ENCODE assay signal across 1 cellular context in the genomic region with DNA sequence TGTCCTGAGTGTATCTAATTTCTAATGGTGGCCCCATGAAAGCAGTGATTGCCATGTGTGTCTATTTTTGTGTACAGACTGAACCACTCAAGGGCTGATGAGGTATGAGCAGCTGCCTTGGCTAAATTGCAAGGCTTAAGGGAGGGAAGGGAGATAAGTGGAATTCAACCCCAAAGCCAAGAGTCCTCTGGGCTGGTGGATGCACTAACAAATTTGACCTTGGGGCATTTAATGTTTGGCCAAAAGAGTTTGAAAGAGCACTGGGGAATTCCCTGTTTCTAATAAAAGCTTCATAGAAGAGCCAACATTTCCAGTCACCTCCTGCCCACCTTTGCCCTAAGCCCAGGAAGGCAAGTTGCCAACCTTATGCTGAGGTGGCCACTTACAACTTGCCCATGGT.
TF ChIP-seq lines count a peak whose summit lies in the region.

No MANE protein-coding gene starts in this region.

TF ChIP-seq in SK-N-SH, 30 proteins besides CTCF, POLR2A, EP300 and RAD21 (continued from another document):
- TF ChIP-seq CHD2 (IDR thresholded peaks at IDR 0.05; ENCODE audit: low read length, partially characterized antibody): no peak
- no peak for TF ChIP-seq NRF1 (IDR thresholded peaks at IDR 0.05; ENCODE audit: low read depth, low read length)
- TF ChIP-seq, protein P1, sequence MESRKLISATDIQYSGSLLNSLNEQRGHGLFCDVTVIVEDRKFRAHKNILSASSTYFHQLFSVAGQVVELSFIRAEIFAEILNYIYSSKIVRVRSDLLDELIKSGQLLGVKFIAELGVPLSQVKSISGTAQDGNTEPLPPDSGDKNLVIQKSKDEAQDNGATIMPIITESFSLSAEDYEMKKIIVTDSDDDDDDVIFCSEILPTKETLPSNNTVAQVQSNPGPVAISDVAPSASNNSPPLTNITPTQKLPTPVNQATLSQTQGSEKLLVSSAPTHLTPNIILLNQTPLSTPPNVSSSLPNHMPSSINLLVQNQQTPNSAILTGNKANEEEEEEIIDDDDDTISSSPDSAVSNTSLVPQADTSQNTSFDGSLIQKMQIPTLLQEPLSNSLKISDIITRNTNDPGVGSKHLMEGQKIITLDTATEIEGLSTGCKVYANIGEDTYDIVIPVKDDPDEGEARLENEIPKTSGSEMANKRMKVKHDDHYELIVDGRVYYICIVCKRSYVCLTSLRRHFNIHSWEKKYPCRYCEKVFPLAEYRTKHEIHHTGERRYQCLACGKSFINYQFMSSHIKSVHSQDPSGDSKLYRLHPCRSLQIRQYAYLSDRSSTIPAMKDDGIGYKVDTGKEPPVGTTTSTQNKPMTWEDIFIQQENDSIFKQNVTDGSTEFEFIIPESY (IDR thresholded peaks at IDR 0.05; ENCODE audit: borderline replicate concordance, low read depth): no peak
- no peak for TF ChIP-seq MXI1 (IDR thresholded peaks at IDR 0.05; ENCODE audit: low read depth, low read length)
- no peak for TF ChIP-seq SIN3A (IDR thresholded peaks at IDR 0.05; ENCODE audit: borderline replicate concordance, low read depth, low read length)
- TF ChIP-seq ELF1 (IDR thresholded peaks at IDR 0.05): no peak
- no peak for TF ChIP-seq RCOR1 (IDR thresholded peaks at IDR 0.05; ENCODE audit: low read length)
- no peak for TF ChIP-seq TEAD4 (IDR thresholded peaks at IDR 0.05; ENCODE audit: borderline replicate concordance, insufficient read depth)
- no peak for TF ChIP-seq NFIC (IDR thresholded peaks at IDR 0.05; ENCODE audit: borderline replicate concordance)
- no peak for TF ChIP-seq SMC3 (IDR thresholded peaks at IDR 0.05; ENCODE audit: low read depth, low read length)
